ENCODE assay signal across 20 cellular contexts in the genomic region with DNA sequence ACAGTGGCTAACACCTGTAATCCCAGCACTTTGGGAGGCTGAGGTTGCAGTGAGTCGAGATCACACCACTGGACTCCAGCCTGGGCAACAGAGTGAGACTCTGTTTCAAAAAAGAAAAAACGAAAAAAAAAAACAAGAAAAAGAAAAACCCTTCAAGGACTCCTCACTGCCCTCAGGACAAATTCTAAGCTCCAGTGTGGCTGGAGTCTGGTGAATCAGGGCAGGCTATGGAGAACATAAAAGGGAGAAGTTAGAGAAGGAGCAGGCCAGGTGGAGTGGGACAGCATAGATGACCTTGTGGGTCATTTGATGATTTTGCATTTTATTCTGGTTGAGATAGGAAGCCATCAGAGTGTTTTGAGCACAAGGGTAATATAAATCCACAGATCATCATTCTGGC. TPM values are rescaled to one million over a fixed set of nuclear protein-coding genes. Genes with fewer than 3 reads are reported as not detected.
DNase-seq lines count a peak whose midpoint lies in the region; ATAC-seq and TF ChIP-seq lines count a peak whose summit lies in the region.
"Had no signal": no experiment of that assay in that cellular context is flagged by ENCODE, and none has a peak within 500 bp of the region (broad histone marks: within the 10 kb centered on the region; RNA-seq: fewer than 3 reads in every experiment).

No MANE protein-coding gene starts in this region.

- H3K27ac ChIP-seq in mammary epithelial cell (ENCODE audit: insufficient read depth, low read depth, low read length): no peak overlapping the region
- peak overlapping the region; percentile 24 for H3K27ac ChIP-seq in lower lobe of right lung
- peak overlapping the region; percentile 88 for H3K27ac ChIP-seq in suprapubic skin
- H3K27ac ChIP-seq: parathyroid adenoma, thyroid gland had no signal

- no peak for ATAC-seq in lower lobe of right lung
- ATAC-seq: HCT116; stimulated activated naive B cell treated with anti-CD40 and anti-IgM and Interleukin-4, amounts not matched to agents 10 μg/mL and 1 μg/mL and 100 μg/mL, for 72 hours had no signal

- peak overlapping the region; percentile 39 for H2AFZ ChIP-seq in mammary epithelial cell (ENCODE audit: low read depth, low read length)
- H2AFZ ChIP-seq: parathyroid adenoma had no signal

- CTCF ChIA-PET in mammary epithelial cell (lab: Charles Lee; ENCODE audit: low non-redundant PET): no interaction called here

- no TSS peak for BruUV-seq in mammary epithelial cell (replicated peaks; lab: Mats Ljungman, UMichigan)

- dilution Hi-C loops in mammary epithelial cell (cut with HindIII; ENCODE audit: low sequenced_read_pairs): no loop called here

- in situ Hi-C loops in mammary epithelial cell (cut with MboI; ENCODE audit: low sequenced_read_pairs in 2 of 2) (no loop called here), GM13976 (cut with MboI; ENCODE audit: low sequenced_read_pairs, unreplicated experiment) (no loop called here)

- no peak for TF ChIP-seq EP300 in suprapubic skin (IDR thresholded peaks at IDR 0.05)

- peaks cover 3% of the 10 kb centered on the region for H3K4me1 Mint-ChIP-seq in CD14-positive monocyte
- H3K4me1 Mint-ChIP-seq: activated naive CD4-positive, alpha-beta T cell treated with anti-CD3 and anti-CD28 coated beads, Interleukin-2, amount 50 U/mL, for 24 hours; stimulated activated naive B cell treated with anti-CD40 and anti-IgM and Interleukin-4, amounts not matched to agents 10 μg/mL and 1 μg/mL and 100 μg/mL, for 72 hours had no signal

- H3K27me3 ChIP-seq in mammary epithelial cell (ENCODE audit: insufficient read depth, low read length): no peaks in the 10 kb centered on the region
- H3K27me3 ChIP-seq in lower lobe of right lung (ENCODE audit: low read depth): no peaks in the 10 kb centered on the region
- no peaks in the 10 kb centered on the region for H3K27me3 ChIP-seq in suprapubic skin
- H3K27me3 ChIP-seq: thyroid gland had no signal

- peaks cover 0 to 6% (median 3%) of the 10 kb centered on the region in 7 donors for H3K9me3 Mint-ChIP-seq in CD14-positive monocyte
- H3K9me3 Mint-ChIP-seq: activated naive CD4-positive, alpha-beta T cell treated with anti-CD3 and anti-CD28 coated beads, Interleukin-2, amount 50 U/mL, for 24 hours; stimulated activated naive B cell treated with anti-CD40 and anti-IgM and Interleukin-4, amounts not matched to agents 10 μg/mL and 1 μg/mL and 100 μg/mL, for 72 hours had no signal

- no peak overlapping the region for H3K4me3 Mint-ChIP-seq in CD14-positive monocyte
- H3K4me3 Mint-ChIP-seq: activated naive CD4-positive, alpha-beta T cell treated with anti-CD3 and anti-CD28 coated beads, Interleukin-2, amount 50 U/mL, for 24 hours; CD8-positive, alpha-beta T cell; stimulated activated naive B cell treated with anti-CD40 and anti-IgM and Interleukin-4, amounts not matched to agents 10 μg/mL and 1 μg/mL and 100 μg/mL, for 72 hours had no signal

- peaks cover 0 to 2% (median 0%) of the 10 kb centered on the region in 3 donors for H3K27me3 Mint-ChIP-seq in CD14-positive monocyte (ENCODE audit: low read depth in 3 of 3)
- H3K27me3 Mint-ChIP-seq: activated naive CD4-positive, alpha-beta T cell treated with anti-CD3 and anti-CD28 coated beads, Interleukin-2, amount 50 U/mL, for 24 hours; stimulated activated naive B cell treated with anti-CD40 and anti-IgM and Interleukin-4, amounts not matched to agents 10 μg/mL and 1 μg/mL and 100 μg/mL, for 72 hours had no signal

- H4K20me1 ChIP-seq in mammary epithelial cell (ENCODE audit: insufficient read depth, low read length): no peaks in the 10 kb centered on the region

- no peak for TF ChIP-seq POLR2A in suprapubic skin (IDR thresholded peaks at IDR 0.05)

- no peak overlapping the region for H3K9ac ChIP-seq in mammary epithelial cell (ENCODE audit: insufficient read depth, low read length)
- H3K9ac ChIP-seq: parathyroid adenoma had no signal

- no peaks in the 10 kb centered on the region for H3K36me3 ChIP-seq in mammary epithelial cell (ENCODE audit: insufficient read depth, low read length)
- no peaks in the 10 kb centered on the region for H3K36me3 ChIP-seq in lower lobe of right lung
- no peaks in the 10 kb centered on the region for H3K36me3 ChIP-seq in suprapubic skin
- H3K36me3 ChIP-seq: thyroid gland had no signal

- H3K9me3 ChIP-seq in mammary epithelial cell (replicated peaks; ENCODE audit: insufficient read depth, low read length) (no peaks in the 10 kb centered on the region), lower lobe of right lung (no peaks in the 10 kb centered on the region), suprapubic skin (no peaks in the 10 kb centered on the region)
- H3K9me3 ChIP-seq: thyroid gland had no signal

- H3K4me2 ChIP-seq in mammary epithelial cell (ENCODE audit: insufficient read depth, low read depth, low read length): no peak overlapping the region

- WGBS in mammary epithelial cell (ENCODE audit: low coverage, missing lambda C conversion rate): 87% methylated on average over 2 of the region's 2 CpGs
- WGBS in suprapubic skin: 56% methylated on average over 2 of the region's 2 CpGs

- H3K36me3 Mint-ChIP-seq in CD14-positive monocyte: no peaks in the 10 kb centered on the region
- H3K36me3 Mint-ChIP-seq: activated naive CD4-positive, alpha-beta T cell treated with anti-CD3 and anti-CD28 coated beads, Interleukin-2, amount 50 U/mL, for 24 hours; CD8-positive, alpha-beta T cell; stimulated activated naive B cell treated with anti-CD40 and anti-IgM and Interleukin-4, amounts not matched to agents 10 μg/mL and 1 μg/mL and 100 μg/mL, for 72 hours had no signal

- H3K4me3 ChIP-seq in mammary epithelial cell (replicated peaks in 1 of 3; ENCODE audit: insufficient read depth in 1 of 3, low read depth in 2 of 3, low read length in 3 of 3) (no peak overlapping the region), lower lobe of right lung (no peak overlapping the region), suprapubic skin (no peak overlapping the region)
- H3K4me3 ChIP-seq: thyroid gland had no signal

- peaks cover 16% of the 10 kb centered on the region for H3K4me1 ChIP-seq in mammary epithelial cell (ENCODE audit: insufficient read depth, low read length)
- no peaks in the 10 kb centered on the region for H3K4me1 ChIP-seq in lower lobe of right lung
- H3K4me1 ChIP-seq in suprapubic skin: peaks cover 33% of the 10 kb centered on the region
- H3K4me1 ChIP-seq: parathyroid adenoma, thyroid gland had no signal

- H3K27ac Mint-ChIP-seq in CD14-positive monocyte: no peak overlapping the region
- H3K27ac Mint-ChIP-seq: activated naive CD4-positive, alpha-beta T cell treated with anti-CD3 and anti-CD28 coated beads, Interleukin-2, amount 50 U/mL, for 24 hours; CD8-positive, alpha-beta T cell; stimulated activated naive B cell treated with anti-CD40 and anti-IgM and Interleukin-4, amounts not matched to agents 10 μg/mL and 1 μg/mL and 100 μg/mL, for 72 hours had no signal

- DNase-seq in M059J (ENCODE audit: low read depth) (peak; percentile 34), mammary epithelial cell (no peak), lower lobe of right lung (no peak), suprapubic skin (ENCODE audit: low spot score in 2 of 2) (no peak), GM13976 (ENCODE audit: low spot score) (no peak), NCI-H748 (lab: John Stamatoyannopoulos, UW; ENCODE audit: unreplicated experiment) (no peak), NCI-H446 (lab: John Stamatoyannopoulos, UW) (no peak), CD14-positive monocyte (ENCODE audit: low spot score) (no peak)
- DNase-seq: CD8-positive, alpha-beta T cell; DND-41; hippocampal formation; islet precursor cell; NCI-H1092 treated with DMSO at 0.1 percent for 48 hours; NCI-H2081; NK-92 treated with Interleukin-12 subunit alpha and Interleukin-12 subunit beta, amount 100 ng/mL, for 24 hours; stimulated activated naive B cell treated with anti-CD40 and anti-IgM and Interleukin-4, amounts not matched to agents 10 μg/mL and 1 μg/mL and 100 μg/mL, for 72 hours; thyroid gland had no signal

- intact Hi-C loops in mammary epithelial cell (cut with micrococcal nuclease) (no loop called here), lower lobe of right lung (cut with DNase I) (no loop called here), CD14-positive monocyte (cut with micrococcal nuclease) (no loop called here)

- no peak for TF ChIP-seq CTCF in mammary epithelial cell (conservative IDR thresholded peaks at IDR 0.05 in 1 of 2, IDR thresholded peaks at IDR 0.05 in 1 of 2; ENCODE audit: extremely low read depth in 1 of 2, insufficient read depth in 1 of 2, low read depth in 1 of 2, low read length in 2 of 2)
- TF ChIP-seq CTCF in lower lobe of right lung (IDR thresholded peaks at IDR 0.05): no peak
- no peak for TF ChIP-seq CTCF in suprapubic skin (IDR thresholded peaks at IDR 0.05)
- TF ChIP-seq CTCF in GM13976 (IDR thresholded peaks at IDR 0.05; ENCODE audit: borderline replicate concordance, control extremely low read depth, extremely low read depth, insufficient read depth, missing control alignments): no peak
- no peak for TF ChIP-seq CTCF in CD14-positive monocyte (IDR thresholded peaks at IDR 0.05)

- no peaks in the 10 kb centered on the region for H3K79me2 ChIP-seq in mammary epithelial cell (ENCODE audit: insufficient read depth, low read length)
- H3K79me2 ChIP-seq: parathyroid adenoma had no signal

RNA-seq across cellular contexts. Expression of a gene that starts 12.5 kb away (rescaled TPM):
- total RNA-seq in M059J (2014; rRNA removed; shearing (Covaris generic)): 112 and 137 TPM in 2 replicates
- total RNA-seq in mammary epithelial cell (100 to 1,000 TPM in 1 of 2 donors, 10 to 100 TPM in 1; 90.7 to 165 TPM), lower lobe of right lung (29.4 TPM), suprapubic skin (10 to 100 TPM; 27.0 to 65.7 (median 47.9) TPM)
- polyA plus RNA-seq in mammary epithelial cell (80.0 TPM), CD14-positive monocyte (1 to 10 TPM; 5.9 to 7.2 TPM)
- 72.7 TPM for polyA minus RNA-seq in mammary epithelial cell

RNA-seq across cellular contexts. Expression of a gene that starts 51.4 kb away (rescaled TPM):
- 75.2 and 113 TPM in 2 replicates for total RNA-seq in M059J (2014; rRNA removed; shearing (Covaris generic))
- total RNA-seq in mammary epithelial cell (10 to 100 TPM; 59.5 to 97.5 TPM), lower lobe of right lung (56.4 TPM), suprapubic skin (10 to 100 TPM; 23.6 to 39.0 (median 31.9) TPM)
- polyA plus RNA-seq in mammary epithelial cell (16.2 TPM), CD14-positive monocyte (10 to 100 TPM; 27.7 to 38.2 TPM)
- polyA minus RNA-seq in mammary epithelial cell: 57.6 TPM
